23 cellular contexts compared by ENCODE assay signal in genomic region chr7:138015096-138015495, GRCh38. TPM values are rescaled to one million over a fixed set of nuclear protein-coding genes. Genes with fewer than 3 reads are reported as not detected.
A peak's percentile ranks its signal among the peaks of the same experiment; 100 is the strongest.
DNase-seq lines count a peak whose midpoint lies in the region; ATAC-seq and TF ChIP-seq lines count a peak whose summit lies in the region.
"Had no signal": no experiment of that assay in that cellular context is flagged by ENCODE, and none has a peak within 500 bp of the region (broad histone marks: within the 10 kb centered on the region; RNA-seq: fewer than 3 reads in every experiment).

No MANE protein-coding gene starts in this region.

- peak overlapping the region; percentile 100 for H2BK120ac ChIP-seq in mesendoderm (ENCODE audit: low read depth, low read length)

- peak overlapping the region; percentile 88 for H3K56ac ChIP-seq in mesendoderm (ENCODE audit: low read length)

- peaks cover 40% of the 10 kb centered on the region for H3K4me1 ChIP-seq in GM23338 (ENCODE audit: insufficient read depth)
- peaks cover 9% of the 10 kb centered on the region for H3K4me1 ChIP-seq in mesendoderm (ENCODE audit: control insufficient read depth, low read depth, low read length)
- no peaks in the 10 kb centered on the region for H3K4me1 ChIP-seq in osteoblast (ENCODE audit: insufficient read depth, low read length)
- H3K4me1 ChIP-seq: BLaER1 treated with 17β-estradiol and CSF1 and Interleukin-3, amounts not matched to agents 10 nM and 100 nM; SJSA1 had no signal

- peak overlapping the region; percentile 96 for H2AK5ac ChIP-seq in mesendoderm (ENCODE audit: low read length)

- TF ChIP-seq CTCF in GM23338 (conservative IDR thresholded peaks at IDR 0.05; ENCODE audit: low read depth in 2 of 2) (no peak), osteoblast (IDR thresholded peaks at IDR 0.05; ENCODE audit: extremely low read depth, low read depth, low read length) (no peak), brain microvascular endothelial cell (IDR thresholded peaks at IDR 0.05; ENCODE audit: low read depth, low read length, missing control alignments) (no peak)

- no peak overlapping the region for H3K4me3 Mint-ChIP-seq in GM23338
- H3K4me3 Mint-ChIP-seq: CD4-positive, alpha-beta T cell; IgD-negative memory B cell had no signal

- H3K79me1 ChIP-seq in mesendoderm (ENCODE audit: low read length), result no peaks in the 10 kb centered on the region

- peak overlapping the region; percentile 97 for H3K18ac ChIP-seq in mesendoderm (ENCODE audit: low read length)

- peak overlapping the region; percentile 94 for H3K4ac ChIP-seq in mesendoderm (ENCODE audit: low read depth, low read length)

- H3K9me3 Mint-ChIP-seq in GM23338, result peaks cover 2% of the 10 kb centered on the region; the same call in 1 of the 3 replicates
- H3K9me3 Mint-ChIP-seq: CD4-positive, alpha-beta T cell; IgD-negative memory B cell had no signal

- peak overlapping the region; percentile 88 for H4K5ac ChIP-seq in mesendoderm (ENCODE audit: low read length)

- H2AFZ ChIP-seq in GM23338 (peak overlapping the region; percentile 35; the same call in 1 of the 2 replicates), osteoblast (ENCODE audit: low read length) (peak overlapping the region; percentile 35)
- H2AFZ ChIP-seq: PC-9 had no signal

- H4K20me1 ChIP-seq in GM23338 (replicated peaks; ENCODE audit: insufficient read depth), result no peaks in the 10 kb centered on the region
- no peaks in the 10 kb centered on the region for H4K20me1 ChIP-seq in osteoblast (ENCODE audit: insufficient read depth, low read length)
- H4K20me1 ChIP-seq: BLaER1 treated with 17β-estradiol and CSF1 and Interleukin-3, amounts not matched to agents 10 nM and 100 nM had no signal

- no peak overlapping the region for H2BK15ac ChIP-seq in mesendoderm (replicated peaks; ENCODE audit: low read depth)

- no peak overlapping the region for H3K4me3 ChIP-seq in GM23338
- H3K4me3 ChIP-seq in mesendoderm (ENCODE audit: low read length), result no peak overlapping the region
- no peak overlapping the region for H3K4me3 ChIP-seq in osteoblast (ENCODE audit: insufficient read depth, low read length)
- no peak overlapping the region for H3K4me3 ChIP-seq in brain microvascular endothelial cell (ENCODE audit: low read depth, low read length)
- H3K4me3 ChIP-seq: BLaER1 treated with 17β-estradiol and CSF1 and Interleukin-3, amounts not matched to agents 10 nM and 100 nM; GM12878; PC-9; SJSA1 had no signal

- no peaks in the 10 kb centered on the region for H3K36me3 Mint-ChIP-seq in GM23338 (ENCODE audit: low read depth)
- H3K36me3 Mint-ChIP-seq: IgD-negative memory B cell had no signal

- H3K27ac ChIP-seq in GM23338 (ENCODE audit: low read depth), result no peak overlapping the region
- H3K27ac ChIP-seq in mesendoderm (ENCODE audit: low read depth, low read length), result peak overlapping the region; percentile 95
- no peak overlapping the region for H3K27ac ChIP-seq in osteoblast (ENCODE audit: low read depth, low read length)
- H3K27ac ChIP-seq in brain microvascular endothelial cell, result no peak overlapping the region
- H3K27ac ChIP-seq: BLaER1 treated with 17β-estradiol and CSF1 and Interleukin-3, amounts not matched to agents 10 nM and 100 nM; PC-9; SJSA1 had no signal

- peaks cover 7% of the 10 kb centered on the region for H3K27me3 Mint-ChIP-seq in GM23338 (ENCODE audit: insufficient read depth, low read depth, poor library complexity)
- H3K27me3 Mint-ChIP-seq: CD4-positive, alpha-beta T cell had no signal

- no CpG with 5 or more reads among the region's 5 CpGs for WGBS in mesendoderm (ENCODE audit: extremely low coverage, insufficient coverage, low lambda C conversion rate)

- peak overlapping the region; percentile 99 for H2BK5ac ChIP-seq in mesendoderm (ENCODE audit: low read length)

- H3K9me3 ChIP-seq in osteoblast (ENCODE audit: low read depth, low read length), result no peaks in the 10 kb centered on the region
- H3K9me3 ChIP-seq: BLaER1 treated with 17β-estradiol and CSF1 and Interleukin-3, amounts not matched to agents 10 nM and 100 nM; SJSA1 had no signal

- H3K27me3 ChIP-seq in GM23338 (ENCODE audit: insufficient read depth) (no peaks in the 10 kb centered on the region), mesendoderm (ENCODE audit: insufficient read depth, low read length, poor library complexity) (no peaks in the 10 kb centered on the region), osteoblast (ENCODE audit: insufficient read depth, low read length) (no peaks in the 10 kb centered on the region), brain microvascular endothelial cell (replicated peaks) (no peaks in the 10 kb centered on the region)
- H3K27me3 ChIP-seq: BLaER1 treated with 17β-estradiol and CSF1 and Interleukin-3, amounts not matched to agents 10 nM and 100 nM had no signal

- peak overlapping the region; percentile 7 for H4K8ac ChIP-seq in mesendoderm (ENCODE audit: low read depth, low read length)

- H3K79me2 ChIP-seq in GM23338 (replicated peaks; ENCODE audit: insufficient read depth) (no peaks in the 10 kb centered on the region), mesendoderm (ENCODE audit: control insufficient read depth, insufficient read depth, low read length) (no peaks in the 10 kb centered on the region), osteoblast (ENCODE audit: insufficient read depth, low read length) (no peaks in the 10 kb centered on the region)

- DNase-seq in GM23338 (ENCODE audit: low spot score) (no peak), RPMI8226 (peak; percentile 52), mesendoderm (no peak), osteoblast (ENCODE audit: insufficient read length, low spot score, missing footprints) (no peak), brain microvascular endothelial cell (no peak), activated gamma-delta T cell treated with Interleukin-2 at 50 U/mL for 16 hours (no peak)
- DNase-seq: CD4-positive, alpha-beta T cell; NCI-H1092 treated with DMSO at 0.1 percent for 48 hours; NCI-H1436 treated with DMSO at 0.1 percent for 48 hours; NCI-H1930; NCI-H2107; NCI-H446; NCI-H524 treated with DMSO at 0.1 percent for 48 hours; NCI-H774; NK-92 treated with Interleukin-12 subunit alpha and Interleukin-12 subunit beta, amount 100 ng/mL, for 24 hours; PC-9; Right ventricle myocardium superior had no signal

- H3F3A ChIP-seq in GM23338 (replicated peaks; ENCODE audit: low read depth), result 0 out of 2 replicates have a peak, but pooled peaks cover 3% of the 10 kb centered on the region

- H3K23ac ChIP-seq in mesendoderm (ENCODE audit: low read length), result peak overlapping the region; percentile 29

- no peaks in the 10 kb centered on the region for H3K9me2 ChIP-seq in GM23338 (ENCODE audit: insufficient read depth)

- peak overlapping the region; percentile 60 for H3K9ac ChIP-seq in mesendoderm (ENCODE audit: low read length)
- H3K9ac ChIP-seq: BLaER1 treated with 17β-estradiol and CSF1 and Interleukin-3, amounts not matched to agents 10 nM and 100 nM had no signal

- no peaks in the 10 kb centered on the region for H3K36me3 ChIP-seq in GM23338 (ENCODE audit: insufficient read depth)
- no peaks in the 10 kb centered on the region for H3K36me3 ChIP-seq in mesendoderm (ENCODE audit: control insufficient read depth, insufficient read depth, low read length)
- H3K36me3 ChIP-seq in osteoblast (ENCODE audit: insufficient read depth, low read length), result no peaks in the 10 kb centered on the region
- H3K36me3 ChIP-seq in brain microvascular endothelial cell (replicated peaks), result no peaks in the 10 kb centered on the region
- H3K36me3 ChIP-seq: BLaER1 treated with 17β-estradiol and CSF1 and Interleukin-3, amounts not matched to agents 10 nM and 100 nM; SJSA1 had no signal

- H3K4me2 ChIP-seq in GM23338 (0 out of 2 replicates have a peak overlapping the region, but pooled peaks have one; percentile 35), mesendoderm (ENCODE audit: low read length) (no peak overlapping the region), osteoblast (ENCODE audit: insufficient read depth, low read length) (no peak overlapping the region)
- H3K4me2 ChIP-seq: BLaER1 treated with 17β-estradiol and CSF1 and Interleukin-3, amounts not matched to agents 10 nM and 100 nM; PC-9 had no signal

- peaks cover 11% of the 10 kb centered on the region for H3K4me1 Mint-ChIP-seq in GM23338
- H3K4me1 Mint-ChIP-seq: IgD-negative memory B cell had no signal

- ATAC-seq in GM23338, result no peak
- no peak for ATAC-seq in SK-N-SH treated with all-trans-retinoic acid at 6 μM for 48 hours
- ATAC-seq: GM12878, HCT116 had no signal

- in situ Hi-C loops in brain microvascular endothelial cell (cut with HindIII; ENCODE audit: low pct_ligation_motif_present, low sequenced_read_pairs), result loop anchor here (25.0 kb wide), 1 partner anchor 403 kb away; no protein-coding TSS in a partner anchor

- no peak overlapping the region for H3K27ac Mint-ChIP-seq in GM23338
- H3K27ac Mint-ChIP-seq: CD4-positive, alpha-beta T cell; IgD-negative memory B cell had no signal

TF ChIP-seq in SK-N-SH treated with all-trans-retinoic acid at 6 μM for 48 hours, 23 proteins besides CTCF, POLR2A, EP300 and RAD21 (continues in another document):
- TF ChIP-seq OSR1 (CRISPR knock-in tag; IDR thresholded peaks at IDR 0.05), result no peak
- TF ChIP-seq RARB (CRISPR knock-in tag; IDR thresholded peaks at IDR 0.05), result no peak
- TF ChIP-seq POU6F1 (CRISPR knock-in tag; IDR thresholded peaks at IDR 0.05; ENCODE audit: borderline replicate concordance, low read depth), result no peak
- no peak for TF ChIP-seq TOX (CRISPR knock-in tag; IDR thresholded peaks at IDR 0.05; ENCODE audit: borderline replicate concordance)
- TF ChIP-seq ZNF565 (CRISPR knock-in tag; conservative IDR thresholded peaks at IDR 0.05; ENCODE audit: low read depth), result no peak
- no peak for TF ChIP-seq ZFP30 (CRISPR knock-in tag; IDR thresholded peaks at IDR 0.05)
- no peak for TF ChIP-seq ESRRG (CRISPR knock-in tag; IDR thresholded peaks at IDR 0.05)
- TF ChIP-seq ZNF8 (CRISPR knock-in tag; IDR thresholded peaks at IDR 0.05), result no peak
- no peak for TF ChIP-seq PPARA (CRISPR knock-in tag; IDR thresholded peaks at IDR 0.05; ENCODE audit: borderline replicate concordance)
- no peak for TF ChIP-seq ISL1 (CRISPR knock-in tag; IDR thresholded peaks at IDR 0.05)

RNA-seq across cellular contexts. Expression of gene CREB3L2, which starts 13.2 kb away (rescaled TPM):
- total RNA-seq in GM23338 (2014; rRNA removed; shearing (Covaris generic)), result 27.1 and 29.3 TPM in 2 replicates
- 12.2 and 14.5 TPM in 2 replicates for polyA plus RNA-seq in GM23338 (2016; fragmentation: Nextera tagmentation; extraction: Ambion mirVana)
- polyA plus RNA-seq in mesendoderm (2013, experiment 1 of 2), result 32.4 TPM
- 30.3 TPM for polyA plus RNA-seq in mesendoderm (2013, experiment 2 of 2)
- total RNA-seq in osteoblast, result 26.5 and 28.6 TPM in 2 replicates
